ENCODE assay signal across 27 cellular contexts in the genomic region with DNA sequence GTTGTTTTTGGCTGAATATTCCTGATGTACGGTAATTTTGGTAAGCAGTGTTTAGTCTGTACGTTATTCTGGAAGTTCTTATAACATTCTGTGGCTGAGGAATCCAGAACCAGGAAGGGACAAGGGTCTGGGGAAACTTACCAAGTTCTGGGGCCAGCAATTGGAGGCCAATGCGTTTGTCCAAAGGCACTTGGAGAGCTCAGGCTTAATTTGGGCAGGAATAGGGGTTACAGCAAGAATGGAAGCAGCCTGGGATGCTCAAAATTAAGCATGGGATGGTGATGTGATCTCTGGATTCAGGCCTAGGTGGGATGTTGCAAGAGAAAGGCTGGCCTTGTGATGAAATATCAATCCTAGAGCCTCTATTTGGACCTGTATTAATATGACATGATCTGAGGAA.
"Had no signal": no experiment of that assay in that cellular context is flagged by ENCODE, and none has a peak within 500 bp of the region (broad histone marks: within the 10 kb centered on the region; RNA-seq: fewer than 3 reads in every experiment).

No MANE protein-coding gene starts in this region.

- ATAC-seq: natural killer cell; psoas muscle; right cardiac atrium; right lobe of liver; stimulated activated memory B cell treated with anti-CD40 and anti-IgM and Interleukin-4, amounts not matched to agents 10 μg/mL and 1 μg/mL and 100 μg/mL, for 72 hours; stimulated activated naive CD8-positive, alpha-beta T cell treated with anti-CD3 and anti-CD28 coated beads, Interleukin-15, amount 100 ng/mL, for 72 hours; stimulated activated naive CD8-positive, alpha-beta T cell treated with anti-CD3 and anti-CD28 coated beads, Interleukin-15, Interleukin-2, amounts not matched to agents 100 U/mL and 50 U/mL, for 24 hours had no signal

- H3K27ac ChIP-seq: neural progenitor cell, ovary, parathyroid adenoma, psoas muscle, right lobe of liver, skin epidermis, spleen, thoracic aorta, thyroid gland, tibial nerve, upper lobe of left lung, vagina had no signal

- DNase-seq: natural killer cell; occipital lobe; ovary; posterior cingulate gyrus; psoas muscle; right cardiac atrium; right lobe of liver; spleen; stimulated activated CD4-positive, alpha-beta T cell treated with anti-CD3 and anti-CD28 coated beads, Interleukin-12 subunit alpha, Interleukin-12 subunit beta, amount 100 ng/mL, for 4 hours; stimulated activated CD4-positive, alpha-beta T cell treated with anti-CD3 and anti-CD28 coated beads, Interleukin-1b, Interleukin-23, amount 100 ng/mL, for 48 hours; stimulated activated CD4-positive, alpha-beta T cell treated with anti-CD3 and anti-CD28 coated beads, Interleukin-4, amount 100 ng/mL, for 1 hour; stimulated activated CD4-positive, alpha-beta T cell treated with anti-CD3 and anti-CD28 coated beads, Interleukin-4, amount 100 ng/mL, for 4 hours; stimulated activated CD8-positive, alpha-beta memory T cell treated with anti-CD3 and anti-CD28 coated beads, Interleukin-4, amount 100 ng/mL, for 48 hours; stimulated activated naive CD4-positive, alpha-beta T cell; stimulated activated naive CD8-positive, alpha-beta T cell treated with anti-CD3 and anti-CD28 coated beads, Interleukin-15, amount 100 ng/mL, for 72 hours; stimulated activated naive CD8-positive, alpha-beta T cell treated with anti-CD3 and anti-CD28 coated beads, Interleukin-15, Interleukin-2, amounts not matched to agents 100 U/mL and 50 U/mL, for 24 hours; thyroid gland; trophoblast cell; upper lobe of left lung had no signal

- H3K36me3 ChIP-seq: neural progenitor cell, ovary, right lobe of liver, spleen, thoracic aorta, thyroid gland, tibial nerve, upper lobe of left lung, vagina had no signal

- H3K27me3 ChIP-seq: neural progenitor cell, ovary, right lobe of liver, spleen, thyroid gland, tibial nerve, upper lobe of left lung, vagina had no signal

- H3K4me1 ChIP-seq: neural progenitor cell, parathyroid adenoma, psoas muscle, spleen, thyroid gland, tibial nerve, upper lobe of left lung, vagina had no signal

- H3K9me3 ChIP-seq: ovary, psoas muscle, right lobe of liver, spleen, thoracic aorta, thyroid gland, tibial nerve, upper lobe of left lung, vagina had no signal

- H3K4me3 ChIP-seq: neural progenitor cell, ovary, psoas muscle, right lobe of liver, skin epidermis, smooth muscle cell, spleen, thoracic aorta, thyroid gland, tibial nerve, upper lobe of left lung, vagina had no signal
